17 cellular contexts compared by ENCODE assay signal in the genomic region with DNA sequence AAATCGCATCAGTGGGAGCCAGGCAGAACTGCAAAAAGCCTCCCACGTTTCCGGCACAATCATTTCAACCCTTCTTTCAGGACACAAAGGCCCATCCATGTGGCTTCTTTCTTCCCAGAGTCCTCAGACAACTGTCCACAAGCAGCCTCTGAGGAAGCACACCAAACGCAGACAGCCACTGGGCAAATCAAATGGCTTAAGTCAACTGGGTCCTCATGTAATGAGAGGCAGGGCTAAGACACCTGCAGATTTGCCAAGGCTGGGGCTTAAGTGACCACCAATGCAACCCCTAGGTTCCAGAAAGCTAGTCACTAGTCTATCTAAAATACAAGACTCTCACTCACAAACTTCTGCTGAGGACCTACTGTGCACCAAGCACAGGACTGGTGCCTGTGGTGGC.
"Had no signal": no experiment of that assay in that cellular context is flagged by ENCODE, and none has a peak within 500 bp of the region (broad histone marks: within the 10 kb centered on the region; RNA-seq: fewer than 3 reads in every experiment).

No MANE protein-coding gene starts in this region.

- H3K4me1 Mint-ChIP-seq: central memory CD8-positive, alpha-beta T cell; stimulated activated effector memory CD8-positive, alpha-beta T cell treated with anti-CD3 and anti-CD28 coated beads, Interleukin-12 subunit alpha, Interleukin-12 subunit beta, amount 100 ng/mL, for 72 hours had no signal

- H3K36me3 Mint-ChIP-seq: brain; stimulated activated effector memory CD8-positive, alpha-beta T cell treated with anti-CD3 and anti-CD28 coated beads, Interleukin-12 subunit alpha, Interleukin-12 subunit beta, amount 100 ng/mL, for 72 hours had no signal

- H3K27ac Mint-ChIP-seq: activated naive CD8-positive, alpha-beta T cell treated with anti-CD3 and anti-CD28 coated beads for 36 hours; activated T-helper 1 cell treated with anti-CD3 and anti-CD28 coated beads, Interleukin-12 subunit alpha, Interleukin-12 subunit beta, Interleukin-2, Interleukin-4 antibody, amounts not matched to agents 30 ng/mL and 10 ng/mL and 1 ng/mL, durations not matched to agents 14 hours and 24 hours and 36 hours; brain; stimulated activated effector memory CD8-positive, alpha-beta T cell treated with anti-CD3 and anti-CD28 coated beads, Interleukin-12 subunit alpha, Interleukin-12 subunit beta, amount 100 ng/mL, for 72 hours had no signal

- H3K9me3 Mint-ChIP-seq: activated naive CD8-positive, alpha-beta T cell treated with anti-CD3 and anti-CD28 coated beads for 36 hours; activated T-helper 1 cell treated with anti-CD3 and anti-CD28 coated beads, Interleukin-12 subunit alpha, Interleukin-12 subunit beta, Interleukin-2, Interleukin-4 antibody, amounts not matched to agents 30 ng/mL and 10 ng/mL and 1 ng/mL, durations not matched to agents 14 hours and 24 hours and 36 hours; brain; central memory CD8-positive, alpha-beta T cell; nephron; stimulated activated effector memory CD8-positive, alpha-beta T cell treated with anti-CD3 and anti-CD28 coated beads, Interleukin-12 subunit alpha, Interleukin-12 subunit beta, amount 100 ng/mL, for 72 hours had no signal

- H3K27me3 ChIP-seq: pancreas, tibial artery, uterus had no signal

- H3K4me1 ChIP-seq: pancreas had no signal

- ATAC-seq: pancreas, sciatic nerve had no signal

- H3K4me3 ChIP-seq: pancreas, tibial artery, uterus had no signal

- H3K4me3 Mint-ChIP-seq: activated naive CD8-positive, alpha-beta T cell treated with anti-CD3 and anti-CD28 coated beads for 36 hours; activated T-helper 1 cell treated with anti-CD3 and anti-CD28 coated beads, Interleukin-12 subunit alpha, Interleukin-12 subunit beta, Interleukin-2, Interleukin-4 antibody, amounts not matched to agents 30 ng/mL and 10 ng/mL and 1 ng/mL, durations not matched to agents 14 hours and 24 hours and 36 hours; central memory CD8-positive, alpha-beta T cell; nephron; stimulated activated effector memory CD8-positive, alpha-beta T cell treated with anti-CD3 and anti-CD28 coated beads, Interleukin-12 subunit alpha, Interleukin-12 subunit beta, amount 100 ng/mL, for 72 hours had no signal

- DNase-seq: activated CD4-positive, CD25-positive, alpha-beta regulatory T cell treated with anti-CD3 and anti-CD28 coated beads, Interleukin-2, amount 50 U/mL, for 72 hours; activated naive CD8-positive, alpha-beta T cell treated with anti-CD3 and anti-CD28 coated beads for 36 hours; amygdala; cortex of kidney; effector CD4-positive, alpha-beta T cell; head of caudate nucleus; kidney glomerular epithelial cell; pancreas; T-helper 2 cell; tibial artery; uterus had no signal

- H3K9me3 ChIP-seq: pancreas, tibial artery, uterus had no signal

- H3K36me3 ChIP-seq: pancreas, tibial artery, uterus had no signal

- H3K27ac ChIP-seq: pancreas, tibial artery had no signal
